8 cellular contexts compared by ENCODE assay signal in the genomic region with DNA sequence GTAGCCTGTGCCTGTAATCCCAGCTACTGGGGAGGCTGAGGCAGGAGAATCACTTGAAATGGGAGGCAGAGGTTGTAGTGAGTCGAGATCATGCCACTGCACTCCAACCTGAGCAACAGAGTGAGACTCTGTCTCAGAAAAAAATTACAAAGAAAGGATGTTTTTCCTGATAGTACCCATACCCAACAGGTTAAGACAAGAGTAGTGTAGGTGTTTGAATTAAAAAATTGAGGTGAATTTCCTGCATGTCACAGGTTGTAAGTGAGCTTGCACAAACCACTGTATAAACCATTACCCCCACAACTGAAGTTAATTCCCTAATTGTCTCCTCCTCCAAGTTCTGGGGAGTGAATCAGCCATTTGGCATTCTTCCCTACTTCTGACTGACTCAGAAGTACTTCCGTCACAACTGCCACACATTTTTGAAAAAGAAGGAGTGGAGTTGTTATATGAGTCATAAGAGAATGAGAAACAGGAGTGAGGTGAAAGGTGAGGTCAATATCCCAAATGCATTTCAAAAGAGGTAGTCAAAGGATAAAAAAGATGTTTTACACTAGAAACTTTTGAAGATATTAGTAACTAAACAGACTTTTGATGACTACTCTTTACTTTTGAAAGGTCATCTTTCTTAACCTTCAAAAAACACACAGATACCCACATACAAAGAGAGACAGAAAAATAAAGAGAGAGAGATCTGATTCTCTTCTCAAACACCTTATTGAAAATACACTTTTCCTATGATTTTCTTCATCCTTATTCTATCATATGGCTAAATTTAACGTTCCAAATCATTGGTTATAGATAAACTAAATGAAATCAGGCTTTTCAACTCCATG.
DNase-seq lines count a peak whose midpoint lies in the region; ATAC-seq, FAIRE-seq and TF ChIP-seq lines count a peak whose summit lies in the region.

No MANE protein-coding gene starts in this region.

- RAD21 ChIA-PET in GM12878 (lab: Charles Lee; ENCODE audit: unreplicated experiment) = interaction anchor here (1.1 kb wide), 1 partner anchor 11 kb away, joined by 3 read pairs; no protein-coding TSS in a partner anchor

- H3K27ac ChIP-seq in GM12878 (ENCODE audit: control insufficient read depth, insufficient read depth) = no peak overlapping the region
- no peak overlapping the region for H3K27ac ChIP-seq in kidney (ENCODE audit: low read depth in 2 of 2, low read length in 2 of 2)

- CTCF ChIA-PET in GM12878 (lab: Yijun Ruan, JAX) = no interaction called here

- no peak for ATAC-seq in GM12878
- peak; percentile 96 for ATAC-seq in left colon
- ATAC-seq in GM21360 (IDR thresholded peaks at IDR 0.05; ENCODE audit: unreplicated experiment) = no peak
- no peak for ATAC-seq in HG03095 (IDR thresholded peaks at IDR 0.05; ENCODE audit: unreplicated experiment)

- SMC1A ChIA-PET in GM12878 (lab: Charles Lee; ENCODE audit: uncharacterized antibody, unreplicated experiment) = interaction anchor here (1.0 kb wide), 1 partner anchor 8 kb away, joined by 3 read pairs; no protein-coding TSS in a partner anchor

- no peaks in the 10 kb centered on the region for H4K20me1 ChIP-seq in GM12878 (ENCODE audit: control insufficient read depth, insufficient read depth)

- H3K9ac ChIP-seq in GM12878 (ENCODE audit: control insufficient read depth, insufficient read depth, low read length) (no peak overlapping the region), kidney (ENCODE audit: low read length in 2 of 2) (no peak overlapping the region)

- intact Hi-C loops in GM12878 (cut with micrococcal nuclease; ENCODE audit: unreplicated experiment) (no loop called here), left colon (cut with DNase I, micrococcal nuclease) (no loop called here), kidney (cut with DNase I) (no loop called here)

- H3K4me1 ChIP-seq in GM12878 (ENCODE audit: control insufficient read depth, insufficient read depth, low read length) (no peaks in the 10 kb centered on the region), kidney (ENCODE audit: control insufficient read depth in 1 of 2, insufficient read depth in 1 of 2, low read depth in 1 of 2, low read length in 2 of 2) (no peaks in the 10 kb centered on the region)

- in situ Hi-C loops in GM12878 (cut with MboI) = no loop called here

- no peak for TF ChIP-seq RAD21 in GM12878 (IDR thresholded peaks at IDR 0.05; ENCODE audit: insufficient read depth, low read depth, low read length)

- no peak for TF ChIP-seq EP300 in GM12878 (IDR thresholded peaks at IDR 0.05; ENCODE audit: borderline replicate concordance in 1 of 2, control insufficient read depth in 1 of 2, low read depth in 2 of 2, low read length in 2 of 2)

- H3K4me3 ChIP-seq in GM12878 = no peak overlapping the region
- H3K4me3 ChIP-seq in kidney (ENCODE audit: low read length in 2 of 2) = no peak overlapping the region

- no peaks in the 10 kb centered on the region for H3K27me3 ChIP-seq in GM12878 (replicated peaks in 1 of 2; ENCODE audit: control insufficient read depth in 2 of 2, insufficient read depth in 2 of 2, low read length in 1 of 2)

- H3K36me3 ChIP-seq in GM12878 (ENCODE audit: control insufficient read depth in 2 of 2, insufficient read depth in 2 of 2, low read length in 1 of 2) (no peaks in the 10 kb centered on the region), kidney (ENCODE audit: control insufficient read depth in 1 of 2, insufficient read depth in 2 of 2, low read length in 2 of 2) (no peaks in the 10 kb centered on the region)

- no peak for TF ChIP-seq CTCF in GM12878 (IDR thresholded peaks at IDR 0.05 in 2 of 3, conservative IDR thresholded peaks at IDR 0.05 in 1 of 3; ENCODE audit: control insufficient read depth in 2 of 3, extremely low read depth in 1 of 3, insufficient read depth in 1 of 3, low read depth in 3 of 3, low read length in 3 of 3)
- TF ChIP-seq CTCF in kidney (IDR thresholded peaks at IDR 0.05; ENCODE audit: borderline replicate concordance, extremely low read depth, insufficient read depth) = no peak

- no TSS peak for BruUV-seq in GM12878 (replicated peaks; lab: Mats Ljungman, UMichigan)

- H3K4me2 ChIP-seq in GM12878 (ENCODE audit: control insufficient read depth, insufficient read depth) = no peak overlapping the region

- POLR2A ChIA-PET in GM12878 (lab: Charles Lee) = interaction anchor here (0.6 kb wide), 1 partner anchor 159 kb away, joined by 3 read pairs; no protein-coding TSS in a partner anchor

- TF ChIP-seq POLR2A in GM12878 (IDR thresholded peaks at IDR 0.05; ENCODE audit: low read depth, low read length) = no peak

- 23% methylated on average over 3 of the region's 3 CpGs for WGBS in GM12878 (ENCODE audit: insufficient coverage, insufficient replicate concordance, low lambda C conversion rate, missing lambda C conversion rate)

- H3K9me3 ChIP-seq in GM12878 (replicated peaks; ENCODE audit: control insufficient read depth, insufficient read depth, low read length) (no peaks in the 10 kb centered on the region), kidney (ENCODE audit: control insufficient read depth in 1 of 2, low read length in 2 of 2) (no peaks in the 10 kb centered on the region)

- H3K79me2 ChIP-seq in GM12878 (ENCODE audit: control insufficient read depth, insufficient read depth, low read length) = no peaks in the 10 kb centered on the region

- FAIRE-seq in GM12878 (lab: Jason Lieb, UNC) (no peak), kidney (lab: Jason Lieb, UNC) (no peak)

- H2AFZ ChIP-seq in GM12878 (ENCODE audit: control insufficient read depth, low read depth, low read length) = no peak overlapping the region

- DNase-seq in AG08395 (ENCODE audit: low spot score) = peak; percentile 90
- peak; percentile 83 to 84 for DNase-seq in Kasumi-1 (lab: John Stamatoyannopoulos, UW)
- no peak for DNase-seq in GM12878 (ENCODE audit: low read depth, low spot score)
- DNase-seq in left colon = peak in 1 of 2 donors; percentile 47
- no peak for DNase-seq in kidney
- no peak for DNase-seq in activated CD8-positive, alpha-beta memory T cell treated with anti-CD3 and anti-CD28 coated beads, Interleukin-2, amount 50 U/mL, for 48 hours

TF ChIP-seq in GM12878, 131 proteins besides CTCF, POLR2A, EP300 and RAD21:
- TF ChIP-seq ZNF207 (IDR thresholded peaks at IDR 0.05; ENCODE audit: borderline replicate concordance) (no peak), IKZF2 (IDR thresholded peaks at IDR 0.05) (peak; percentile 33 to 54; a peak in 2 of 4 replicates)

Comparison
In these comparisons a context has a peak if more than half of its experiments do, and no peak if none do; other contexts are left out.
1. DNase-seq: peak in AG08395 (single experiment) and Kasumi-1 (2 of 2); none in GM12878 (single experiment), kidney (single experiment) and activated CD8-positive, alpha-beta memory T cell treated with anti-CD3 and anti-CD28 coated beads, Interleukin-2, amount 50 U/mL, for 48 hours (single experiment).